11 cellular contexts compared by ENCODE assay signal in the genomic region with DNA sequence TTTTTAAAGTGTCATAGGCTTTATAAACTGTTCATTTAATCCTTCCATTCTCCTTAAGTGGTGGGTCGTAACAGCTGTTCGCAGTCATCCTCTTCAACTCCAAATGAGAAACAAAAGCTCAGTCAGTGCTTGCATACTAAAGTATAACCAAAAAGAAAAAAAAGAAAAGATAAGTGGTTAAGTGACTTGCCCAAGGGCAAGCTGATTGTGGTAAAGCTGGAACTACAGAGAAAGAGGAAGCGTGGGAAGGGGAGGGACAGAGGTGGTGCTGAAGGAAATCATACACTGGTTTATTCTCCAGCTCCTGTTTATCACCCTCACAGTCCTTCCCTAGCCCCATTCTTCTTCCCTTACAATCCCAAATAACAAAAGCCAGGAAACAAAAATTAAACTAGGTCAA. TPM values are rescaled to one million over a fixed set of nuclear protein-coding genes. Genes with fewer than 3 reads are reported as not detected.
DNase-seq lines count a peak whose midpoint lies in the region; ATAC-seq and TF ChIP-seq lines count a peak whose summit lies in the region.
"Had no signal": no experiment of that assay in that cellular context is flagged by ENCODE, and none has a peak within 500 bp of the region (broad histone marks: within the 10 kb centered on the region; RNA-seq: fewer than 3 reads in every experiment).

No MANE protein-coding gene starts in this region.

- TF ChIP-seq CTCF in natural killer cell (IDR thresholded peaks at IDR 0.05) = no peak
- no peak for TF ChIP-seq CTCF in chondrocyte (IDR thresholded peaks at IDR 0.05)
- TF ChIP-seq CTCF in type B pancreatic cell (conservative IDR thresholded peaks at IDR 0.05) = no peak
- TF ChIP-seq CTCF in prostate gland (IDR thresholded peaks at IDR 0.05) = no peak

- peak overlapping the region; percentile 10 for H3K4me3 Mint-ChIP-seq in natural killer cell
- no peak overlapping the region for H3K4me3 Mint-ChIP-seq in natural killer cell treated with Interleukin-12 subunit alpha and Interleukin-12 subunit beta and Interleukin-15 and Interleukin-18, amount 100 ng/mL, for 72 hours
- H3K4me3 Mint-ChIP-seq in chondrocyte (ENCODE audit: unreplicated experiment) = no peak overlapping the region
- H3K4me3 Mint-ChIP-seq in type B pancreatic cell = peak overlapping the region; percentile 59

- H3K36me3 ChIP-seq in prostate gland = no peaks in the 10 kb centered on the region

- no peaks in the 10 kb centered on the region for H3K36me3 Mint-ChIP-seq in natural killer cell
- no peaks in the 10 kb centered on the region for H3K36me3 Mint-ChIP-seq in natural killer cell treated with Interleukin-12 subunit alpha and Interleukin-12 subunit beta and Interleukin-15 and Interleukin-18, amount 100 ng/mL, for 72 hours
- H3K36me3 Mint-ChIP-seq in chondrocyte (ENCODE audit: low read depth) = peaks cover 1% of the 10 kb centered on the region
- peaks cover 5% of the 10 kb centered on the region for H3K36me3 Mint-ChIP-seq in type B pancreatic cell

- H3K4me1 Mint-ChIP-seq in natural killer cell (peaks cover 14 to 19% of the 10 kb centered on the region in 2 donors), chondrocyte (ENCODE audit: low read depth) (peaks cover 8% of the 10 kb centered on the region), type B pancreatic cell (ENCODE audit: unreplicated experiment) (peaks cover 5% of the 10 kb centered on the region)
- peaks cover 12 to 13% of the 10 kb centered on the region in 2 donors for H3K4me1 Mint-ChIP-seq in natural killer cell treated with Interleukin-12 subunit alpha and Interleukin-12 subunit beta and Interleukin-15 and Interleukin-18, amount 100 ng/mL, for 72 hours (ENCODE audit: low read depth in 2 of 2)

- peak in 2 of 3 donors; percentile 41 to 70 for ATAC-seq in natural killer cell
- no peak for ATAC-seq in natural killer cell treated with Interleukin-12 subunit alpha and Interleukin-12 subunit beta and Interleukin-15 and Interleukin-18, amount 100 ng/mL, for 72 hours

- H3K4me1 ChIP-seq in prostate gland (replicated peaks) = no peaks in the 10 kb centered on the region

- no peak for TF ChIP-seq POLR2A in prostate gland (IDR thresholded peaks at IDR 0.05)

- no peak overlapping the region for H3K27ac ChIP-seq in prostate gland

- H3K9me3 ChIP-seq in prostate gland = no peaks in the 10 kb centered on the region

- no peaks in the 10 kb centered on the region for H3K27me3 ChIP-seq in prostate gland (replicated peaks; ENCODE audit: insufficient read depth)

- H3K9me3 Mint-ChIP-seq in natural killer cell = no peaks in the 10 kb centered on the region
- H3K9me3 Mint-ChIP-seq in natural killer cell treated with Interleukin-12 subunit alpha and Interleukin-12 subunit beta and Interleukin-15 and Interleukin-18, amount 100 ng/mL, for 72 hours = no peaks in the 10 kb centered on the region
- H3K9me3 Mint-ChIP-seq in chondrocyte (ENCODE audit: low read depth) = no peaks in the 10 kb centered on the region
- no peaks in the 10 kb centered on the region for H3K9me3 Mint-ChIP-seq in type B pancreatic cell

- H3K27ac Mint-ChIP-seq in natural killer cell = peak overlapping the region; percentile 33 to 51
- peak overlapping the region in 1 of 2 donors; percentile 68 for H3K27ac Mint-ChIP-seq in natural killer cell treated with Interleukin-12 subunit alpha and Interleukin-12 subunit beta and Interleukin-15 and Interleukin-18, amount 100 ng/mL, for 72 hours
- peak overlapping the region; percentile 68 for H3K27ac Mint-ChIP-seq in chondrocyte (ENCODE audit: unreplicated experiment)
- peak overlapping the region; percentile 59 for H3K27ac Mint-ChIP-seq in type B pancreatic cell

- no peaks in the 10 kb centered on the region for H3K27me3 Mint-ChIP-seq in natural killer cell (ENCODE audit: low read depth in 2 of 2)
- no peaks in the 10 kb centered on the region for H3K27me3 Mint-ChIP-seq in natural killer cell treated with Interleukin-12 subunit alpha and Interleukin-12 subunit beta and Interleukin-15 and Interleukin-18, amount 100 ng/mL, for 72 hours
- H3K27me3 Mint-ChIP-seq in chondrocyte (ENCODE audit: low read depth) = no peaks in the 10 kb centered on the region
- no peaks in the 10 kb centered on the region for H3K27me3 Mint-ChIP-seq in type B pancreatic cell

- no peak overlapping the region for H3K4me3 ChIP-seq in prostate gland

- WGBS in prostate gland = 56% methylated on average over 3 of the region's 3 CpGs

- intact Hi-C loops in natural killer cell (cut with micrococcal nuclease) = no loop called here
- intact Hi-C loops in prostate gland (cut with DNase I) = no loop called here

- DNase-seq in natural killer cell (no peak), NCI-H82 (lab: John Stamatoyannopoulos, UW) (peak; percentile 45), chondrocyte (ENCODE audit: low spot score) (no peak), type B pancreatic cell (ENCODE audit: extremely low spot score, unreplicated experiment) (no peak), mesenteric fat pad (ENCODE audit: low spot score) (no peak), prostate gland (ENCODE audit: low spot score) (no peak), NCI-H1092 (lab: John Stamatoyannopoulos, UW) (no peak)
- no peak for DNase-seq in natural killer cell treated with Interleukin-12 subunit alpha and Interleukin-12 subunit beta and Interleukin-15 and Interleukin-18, amount 100 ng/mL, for 72 hours (ENCODE audit: low spot score)
- DNase-seq: activated naive CD4-positive, alpha-beta T cell treated with anti-CD3 and anti-CD28 coated beads, Interleukin-2, amount 50 U/mL, for 16 hours; NCI-H526; stimulated activated CD4-positive, alpha-beta T cell treated with anti-CD3 and anti-CD28 coated beads, Interleukin-2, amount 100 ng/mL, for 24 hours had no signal

RNA-seq across cellular contexts. Expression of a gene that starts 29.6 kb away (rescaled TPM):
- 10 to 100 TPM; 18.2 to 23.5 (median 21.8) TPM for total RNA-seq in natural killer cell
- 10 to 100 TPM; 41.4 to 52.8 TPM for total RNA-seq in natural killer cell treated with Interleukin-12 subunit alpha and Interleukin-12 subunit beta and Interleukin-15 and Interleukin-18, amount 100 ng/mL, for 72 hours
- 42.0 to 57.5 TPM (median 44.6 TPM) in 3 replicates for total RNA-seq in chondrocyte
- 35.4 and 35.9 TPM in 2 replicates for total RNA-seq in type B pancreatic cell (ENCODE audit: low replicate concordance)
- 37.4 TPM for total RNA-seq in mesenteric fat pad
- 10 to 100 TPM; 23.7 to 38.0 TPM for total RNA-seq in prostate gland

RNA-seq across cellular contexts. Expression of a gene that starts 48.6 kb away (rescaled TPM):
- 1 to 10 TPM; 1.3 to 2.4 (median 1.9) TPM for total RNA-seq in natural killer cell
- 10 to 100 TPM; 25.6 to 42.2 TPM for total RNA-seq in natural killer cell treated with Interleukin-12 subunit alpha and Interleukin-12 subunit beta and Interleukin-15 and Interleukin-18, amount 100 ng/mL, for 72 hours
- total RNA-seq in chondrocyte = 6.6 to 9.9 TPM (median 7.1 TPM) in 3 replicates
- 14.6 and 40.6 TPM in 2 replicates for total RNA-seq in type B pancreatic cell (ENCODE audit: low replicate concordance)
- total RNA-seq in mesenteric fat pad = 0.29 TPM
- 1 to 10 TPM; 3.0 to 5.5 TPM for total RNA-seq in prostate gland

Comparison
In these comparisons a context has a peak if more than half of its experiments do, and no peak if none do; other contexts are left out.
1. ATAC-seq: peak in natural killer cell (2 of 3); none in natural killer cell treated with Interleukin-12 subunit alpha and Interleukin-12 subunit beta and Interleukin-15 and Interleukin-18, amount 100 ng/mL, for 72 hours (0 of 2).
2. H3K4me3 Mint-ChIP-seq: peak in natural killer cell (single experiment) and type B pancreatic cell (single experiment); none in natural killer cell treated with Interleukin-12 subunit alpha and Interleukin-12 subunit beta and Interleukin-15 and Interleukin-18, amount 100 ng/mL, for 72 hours (single experiment) and chondrocyte (single experiment).